Comparison of ENCODE assay signal across 23 cellular contexts in the genomic region with DNA sequence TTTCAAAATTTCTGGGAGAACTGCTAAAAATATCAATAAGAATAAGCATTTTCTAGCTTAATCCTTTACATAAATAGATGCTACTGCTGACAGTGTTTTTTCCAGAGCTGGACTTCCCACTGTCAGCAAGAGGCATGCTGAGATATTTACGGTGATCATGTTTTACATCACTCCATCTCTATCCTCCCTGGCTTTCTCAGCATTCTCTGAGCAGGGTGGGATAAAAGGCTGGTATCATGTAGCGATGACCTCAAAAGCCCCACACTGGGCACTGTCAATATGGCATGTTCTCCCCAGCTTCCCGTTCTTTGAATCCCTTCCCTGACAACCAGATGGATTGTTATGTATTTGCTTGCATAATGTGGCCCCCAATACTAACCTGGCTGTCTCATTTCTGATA.
"Had no signal": no experiment of that assay in that cellular context is flagged by ENCODE, and none has a peak within 500 bp of the region (broad histone marks: within the 10 kb centered on the region; RNA-seq: fewer than 3 reads in every experiment).

No MANE protein-coding gene starts in this region.

- H3K9me3 ChIP-seq: esophagus squamous epithelium, heart right ventricle, right lobe of liver, suprapubic skin, transverse colon, upper lobe of right lung, vagina had no signal

- DNase-seq: dermis blood vessel endothelial cell; effector memory CD4-positive, alpha-beta T cell; erythroblast; esophagus squamous epithelium; foreskin melanocyte; glutamatergic neuron; heart right ventricle; hippocampal formation; kidney; natural killer cell; right lobe of liver; small intestine; stimulated activated CD4-positive, alpha-beta T cell treated with anti-CD3 and anti-CD28 coated beads, Interleukin-15, amount 100 ng/mL, for 24 hours; stimulated activated CD4-positive, alpha-beta T cell treated with anti-CD3 and anti-CD28 coated beads, Interleukin-2, amount 100 ng/mL, for 48 hours; stimulated activated naive B cell treated with anti-CD40 and anti-IgM and Interleukin-4, amounts not matched to agents 10 μg/mL and 1 μg/mL and 100 μg/mL, for 72 hours; transverse colon; upper lobe of right lung had no signal

- H3K4me3 ChIP-seq: coronary artery, esophagus squamous epithelium, heart right ventricle, lung, neural progenitor cell, right lobe of liver, suprapubic skin, transverse colon, upper lobe of right lung, vagina had no signal

- H3K36me3 ChIP-seq: esophagus squamous epithelium, heart right ventricle, neural progenitor cell, right lobe of liver, suprapubic skin, transverse colon, upper lobe of right lung, vagina had no signal

- ATAC-seq: heart right ventricle; left lobe of liver; natural killer cell; right lobe of liver; stimulated activated naive B cell treated with anti-CD40 and anti-IgM and Interleukin-4, amounts not matched to agents 10 μg/mL and 1 μg/mL and 100 μg/mL, for 72 hours; upper lobe of right lung had no signal

- H3K27me3 ChIP-seq: esophagus squamous epithelium, neural progenitor cell, right lobe of liver, suprapubic skin, transverse colon, upper lobe of right lung, vagina had no signal
